1 cellular context compared by ENCODE assay signal in the genomic region with DNA sequence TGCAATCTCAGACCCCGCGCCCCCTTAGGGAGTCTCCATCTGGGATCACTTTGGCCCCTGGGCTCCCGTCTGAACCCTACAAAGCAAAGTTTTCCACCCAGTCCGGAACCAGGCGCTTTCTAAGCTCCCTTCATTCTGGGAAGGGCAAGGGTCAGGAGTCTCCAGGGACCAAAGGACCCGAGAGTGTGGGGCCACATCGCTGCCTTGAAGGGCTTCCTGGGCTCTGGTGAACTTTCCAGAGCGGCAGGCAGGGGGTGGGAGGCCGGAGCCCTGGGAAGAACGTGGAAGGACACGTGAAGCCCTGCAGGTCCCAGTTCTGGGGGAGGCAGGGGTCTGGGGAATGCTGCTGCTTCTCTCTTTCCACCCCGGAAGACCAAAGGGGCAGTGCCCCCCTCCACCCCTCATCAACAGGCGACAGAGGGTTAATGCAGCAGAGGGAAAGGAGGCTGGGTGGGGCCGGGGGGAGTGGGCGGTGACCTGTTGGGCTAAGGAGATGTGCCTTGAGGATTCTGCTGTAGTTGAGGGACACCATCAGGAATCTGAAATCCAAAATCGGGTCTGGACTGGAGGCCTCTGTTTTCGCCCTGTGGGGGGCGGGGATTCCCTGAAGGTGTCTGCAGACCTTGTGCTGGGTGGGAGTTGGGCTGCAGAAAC.
TF ChIP-seq lines count a peak whose summit lies in the region.

No MANE protein-coding gene starts in this region.

TF ChIP-seq in HepG2, 621 proteins besides CTCF, POLR2A, EP300 and RAD21 (continued from another document):
- TF ChIP-seq TBX2 (CRISPR knock-in tag; IDR thresholded peaks at IDR 0.05; ENCODE audit: borderline replicate concordance) (peak; percentile 47; the same call in 1 of the 2 replicates), SMAD1 (CRISPR knock-in tag; IDR thresholded peaks at IDR 0.05; ENCODE audit: borderline replicate concordance, low read depth) (no peak), ARID3A (IDR thresholded peaks at IDR 0.05; ENCODE audit: low read depth, low read length) (no peak), ZC3H13 (CRISPR knock-in tag; IDR thresholded peaks at IDR 0.05) (no peak), MTERF4 (CRISPR knock-in tag; IDR thresholded peaks at IDR 0.05) (0 out of 2 replicates have a peak, but pooled peaks have one; percentile 2), ZNF792 (CRISPR knock-in tag; IDR thresholded peaks at IDR 0.05) (0 out of 2 replicates have a peak, but pooled peaks have one; percentile 21), LBX2 (CRISPR knock-in tag; IDR thresholded peaks at IDR 0.05; ENCODE audit: borderline replicate concordance) (no peak), ZFP1 (CRISPR knock-in tag; IDR thresholded peaks at IDR 0.05) (no peak), RFXANK (CRISPR knock-in tag; IDR thresholded peaks at IDR 0.05) (no peak), ZNF772 (CRISPR knock-in tag; IDR thresholded peaks at IDR 0.05) (0 out of 2 replicates have a peak, but pooled peaks have one; percentile 44), TBP (CRISPR knock-in tag; IDR thresholded peaks at IDR 0.05) (no peak), ZNF124 (CRISPR knock-in tag; IDR thresholded peaks at IDR 0.05) (no peak), ZNF292 (CRISPR knock-in tag; IDR thresholded peaks at IDR 0.05; ENCODE audit: borderline replicate concordance, low read depth) (no peak), HMGXB3 (CRISPR knock-in tag; IDR thresholded peaks at IDR 0.05; ENCODE audit: borderline replicate concordance) (no peak), ZNF501 (CRISPR knock-in tag; IDR thresholded peaks at IDR 0.05) (peak; percentile 36; the same call in 1 of the 2 replicates), ELF3 (CRISPR knock-in tag; IDR thresholded peaks at IDR 0.05) (no peak)
- TF ChIP-seq, protein P1, sequence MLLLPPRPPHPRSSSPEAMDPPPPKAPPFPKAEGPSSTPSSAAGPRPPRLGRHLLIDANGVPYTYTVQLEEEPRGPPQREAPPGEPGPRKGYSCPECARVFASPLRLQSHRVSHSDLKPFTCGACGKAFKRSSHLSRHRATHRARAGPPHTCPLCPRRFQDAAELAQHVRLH (CRISPR knock-in tag; IDR thresholded peaks at IDR 0.05; ENCODE audit: borderline replicate concordance, low read depth): no peak
